1 cellular context compared by ENCODE assay signal in the genomic region with DNA sequence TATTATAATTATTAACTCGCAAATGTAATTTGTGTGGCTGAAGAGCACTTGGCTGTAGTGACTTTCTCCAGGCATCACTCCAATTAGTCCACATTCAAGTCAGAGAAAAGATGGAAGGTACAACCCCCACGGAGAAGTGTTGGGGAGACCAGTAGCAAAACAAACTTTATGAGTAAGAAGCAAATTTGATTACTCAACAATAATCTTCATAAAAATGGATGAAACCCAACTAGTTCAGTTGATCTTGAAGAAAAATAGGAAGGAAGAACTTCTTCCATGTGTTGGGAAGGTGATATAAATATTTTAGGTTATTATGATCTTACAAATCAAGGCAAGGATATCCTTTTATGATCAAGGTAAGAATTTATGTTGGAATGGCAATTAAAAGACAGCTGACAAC.
TF ChIP-seq lines count a peak whose summit lies in the region.

No MANE protein-coding gene starts in this region.

TF ChIP-seq in SK-N-SH, 30 proteins besides CTCF, POLR2A, EP300 and RAD21:
- TF ChIP-seq, protein P1, sequence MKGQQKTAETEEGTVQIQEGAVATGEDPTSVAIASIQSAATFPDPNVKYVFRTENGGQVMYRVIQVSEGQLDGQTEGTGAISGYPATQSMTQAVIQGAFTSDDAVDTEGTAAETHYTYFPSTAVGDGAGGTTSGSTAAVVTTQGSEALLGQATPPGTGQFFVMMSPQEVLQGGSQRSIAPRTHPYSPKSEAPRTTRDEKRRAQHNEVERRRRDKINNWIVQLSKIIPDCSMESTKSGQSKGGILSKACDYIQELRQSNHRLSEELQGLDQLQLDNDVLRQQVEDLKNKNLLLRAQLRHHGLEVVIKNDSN (IDR thresholded peaks at IDR 0.05; ENCODE audit: borderline replicate concordance, low read depth) = no peak
- TF ChIP-seq GATA2 (CRISPR knock-in tag; IDR thresholded peaks at IDR 0.05) (no peak), POLR2AphosphoS5 (IDR thresholded peaks at IDR 0.05; ENCODE audit: low read depth, low read length) (no peak), ELF1 (IDR thresholded peaks at IDR 0.05) (no peak), CHD2 (IDR thresholded peaks at IDR 0.05; ENCODE audit: low read length, partially characterized antibody) (no peak), JUND (IDR thresholded peaks at IDR 0.05) (no peak), EZH2phosphoT487 (IDR thresholded peaks at IDR 0.05; ENCODE audit: borderline replicate concordance, low read depth) (no peak), TAF1 (IDR thresholded peaks at IDR 0.05; ENCODE audit: borderline replicate concordance, low read depth, low read length) (no peak), SIN3A (IDR thresholded peaks at IDR 0.05; ENCODE audit: borderline replicate concordance, low read depth, low read length) (no peak), RXRA (IDR thresholded peaks at IDR 0.05; ENCODE audit: borderline replicate concordance, low read depth) (no peak), GABPA (IDR thresholded peaks at IDR 0.05; ENCODE audit: low read depth) (no peak), TEAD4 (IDR thresholded peaks at IDR 0.05; ENCODE audit: borderline replicate concordance, insufficient read depth) (no peak), RCOR1 (IDR thresholded peaks at IDR 0.05; ENCODE audit: low read length) (no peak), PBX3 (IDR thresholded peaks at IDR 0.05) (no peak), USF2 (IDR thresholded peaks at IDR 0.05; ENCODE audit: borderline replicate concordance, low read depth, low read length) (no peak), TCF12 (IDR thresholded peaks at IDR 0.05) (no peak), REST (IDR thresholded peaks at IDR 0.05; ENCODE audit: low read depth, low read length) (no peak), NFIC (IDR thresholded peaks at IDR 0.05; ENCODE audit: borderline replicate concordance) (no peak), MEF2A (IDR thresholded peaks at IDR 0.05; ENCODE audit: borderline replicate concordance, low read depth) (no peak)
